In the genomic region with DNA sequence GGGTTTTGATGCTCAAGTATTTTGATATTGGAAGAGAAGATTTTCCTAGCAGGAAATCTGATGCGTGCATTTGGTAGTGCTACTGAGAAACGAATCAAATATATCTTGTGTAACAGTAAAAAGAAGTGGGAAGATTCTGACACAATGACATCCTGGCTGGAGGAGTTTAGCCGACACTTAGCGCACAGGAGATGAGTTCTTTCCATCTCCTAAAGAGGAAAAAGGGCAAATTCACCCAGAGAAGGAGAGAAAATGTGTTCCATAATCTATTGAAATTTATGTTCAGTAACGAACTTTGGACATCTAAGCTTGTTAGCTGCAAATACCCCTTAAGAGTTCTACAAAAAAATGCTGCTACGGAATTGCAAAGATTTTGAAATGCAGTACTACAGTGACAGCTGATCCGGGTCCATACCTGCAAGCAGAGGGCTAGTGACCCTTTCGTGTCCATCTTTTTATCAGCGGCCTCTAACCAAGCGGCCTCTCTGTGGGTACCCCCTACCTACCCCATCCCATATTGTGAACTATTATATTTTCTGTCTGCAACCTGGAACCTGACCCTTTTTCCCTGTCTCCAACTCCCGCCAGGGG, we compare ENCODE assay signal across 9 cellular contexts. TPM values are rescaled to one million over a fixed set of nuclear protein-coding genes. Genes with fewer than 3 reads are reported as not detected.
DNase-seq lines count a peak whose midpoint lies in the region; ATAC-seq and TF ChIP-seq lines count a peak whose summit lies in the region.
"Had no signal": no experiment of that assay in that cellular context is flagged by ENCODE, and none has a peak within 500 bp of the region (broad histone marks: within the 10 kb centered on the region; RNA-seq: fewer than 3 reads in every experiment).

No MANE protein-coding gene starts in this region.

- CTCF ChIA-PET in CD8-positive, alpha-beta T cell (lab: Charles Lee): interaction anchor here (1.6 kb wide), 1 partner anchor 10 kb away, joined by 5 read pairs; no protein-coding TSS in a partner anchor

- H2BK12ac ChIP-seq in neuronal stem cell (ENCODE audit: low read length): no peak overlapping the region

- peaks cover 38% of the 10 kb centered on the region for H3K4me1 Mint-ChIP-seq in CD8-positive, alpha-beta T cell (ENCODE audit: low read depth)

- peak overlapping the region; percentile 72 for H3K9ac ChIP-seq in OCI-LY3 (ENCODE audit: low read length)
- H3K9ac ChIP-seq in endocrine pancreas (ENCODE audit: control insufficient read depth, insufficient read depth, low read length): peak overlapping the region; percentile 73
- H3K9ac ChIP-seq in neuronal stem cell (ENCODE audit: low read depth, low read length, poor library complexity): no peak overlapping the region

- H3K4ac ChIP-seq in neuronal stem cell (ENCODE audit: low read length): no peak overlapping the region

- H3K4me2 ChIP-seq in OCI-LY3 (ENCODE audit: low read length) (peak overlapping the region; percentile 90), neuronal stem cell (ENCODE audit: insufficient read depth, low read length, poor library complexity, severe bottlenecking) (peak overlapping the region; percentile 93)

- H4K8ac ChIP-seq in neuronal stem cell (ENCODE audit: low read depth, low read length): no peak overlapping the region

- H3K9me3 Mint-ChIP-seq in CD8-positive, alpha-beta T cell: no peaks in the 10 kb centered on the region

- no CpG with 5 or more reads among the region's 11 CpGs for WGBS in neuronal stem cell (ENCODE audit: extremely low coverage in 2 of 2, insufficient read length in 2 of 2, insufficient replicate concordance in 1 of 2), 2 donors

- H3K27me3 ChIP-seq in CD8-positive, alpha-beta T cell (ENCODE audit: insufficient read depth, low read length): no peaks in the 10 kb centered on the region
- H3K27me3 ChIP-seq in OCI-LY3 (ENCODE audit: low read depth, low read length): peaks cover 7% of the 10 kb centered on the region; the same call in 1 of the 2 replicates
- no peaks in the 10 kb centered on the region for H3K27me3 ChIP-seq in endocrine pancreas (ENCODE audit: control insufficient read depth, insufficient read depth, low read length)
- no peaks in the 10 kb centered on the region for H3K27me3 ChIP-seq in neuronal stem cell (ENCODE audit: control insufficient read depth in 3 of 3, insufficient read depth in 3 of 3, low read depth in 1 of 3, low read length in 3 of 3)

- H2AK5ac ChIP-seq in neuronal stem cell (ENCODE audit: low read depth, low read length): peak overlapping the region; percentile 84

- no peak overlapping the region for H2BK15ac ChIP-seq in neuronal stem cell (ENCODE audit: low read length)

- peaks cover 15% of the 10 kb centered on the region for H3K4me1 ChIP-seq in CD8-positive, alpha-beta T cell (ENCODE audit: insufficient read depth, low read length)
- peaks cover 21% of the 10 kb centered on the region for H3K4me1 ChIP-seq in OCI-LY3 (ENCODE audit: low read length)
- peaks cover 3% of the 10 kb centered on the region for H3K4me1 ChIP-seq in endocrine pancreas (ENCODE audit: control insufficient read depth, insufficient read depth, low read length)
- H3K4me1 ChIP-seq in neuronal stem cell (ENCODE audit: control insufficient read depth in 2 of 2, insufficient read depth in 1 of 2, low read depth in 1 of 2, low read length in 2 of 2): peaks cover 5 to 6% of the 10 kb centered on the region in 2 donors

- no peaks in the 10 kb centered on the region for H3K27me3 Mint-ChIP-seq in CD8-positive, alpha-beta T cell (ENCODE audit: low read depth)

- no peak overlapping the region for H2BK120ac ChIP-seq in neuronal stem cell (ENCODE audit: low read depth, low read length)

- no peak overlapping the region for H3K18ac ChIP-seq in neuronal stem cell (ENCODE audit: low read length)

- H3K27ac ChIP-seq in CD8-positive, alpha-beta T cell (ENCODE audit: low read depth, low read length): peak overlapping the region; percentile 61
- H3K27ac ChIP-seq in OCI-LY3 (ENCODE audit: low read length) (no peak overlapping the region), neuronal stem cell (replicated peaks; ENCODE audit: low read length) (no peak overlapping the region)

- H3K23ac ChIP-seq in neuronal stem cell (ENCODE audit: low read depth, low read length, poor library complexity): no peak overlapping the region

- H2BK5ac ChIP-seq in neuronal stem cell (ENCODE audit: low read length): no peak overlapping the region

- H3K4me3 ChIP-seq in CD8-positive, alpha-beta T cell (ENCODE audit: low read depth, low read length): peak overlapping the region; percentile 92
- H3K4me3 ChIP-seq in OCI-LY3 (ENCODE audit: low read length) (peak overlapping the region; percentile 90), endocrine pancreas (ENCODE audit: control insufficient read depth, insufficient read depth, low read length) (peak overlapping the region; percentile 68), neuronal stem cell (ENCODE audit: low read length in 2 of 2) (peak overlapping the region; percentile 83 to 89)

- peak overlapping the region; percentile 84 for H3K27ac Mint-ChIP-seq in CD8-positive, alpha-beta T cell

- peak overlapping the region; percentile 90 for H3K4me3 Mint-ChIP-seq in CD8-positive, alpha-beta T cell

- peaks cover 39% of the 10 kb centered on the region for H3K36me3 Mint-ChIP-seq in CD8-positive, alpha-beta T cell

- H3K79me2 ChIP-seq in OCI-LY3 (ENCODE audit: low read length): no peaks in the 10 kb centered on the region

- H4K91ac ChIP-seq in neuronal stem cell (ENCODE audit: low read depth, low read length, poor library complexity): no peak overlapping the region

- no peak for ATAC-seq in CD8-positive, alpha-beta T cell
- no peak for ATAC-seq in HG02840 (IDR thresholded peaks at IDR 0.05; ENCODE audit: low FRiP score, unreplicated experiment)
- no peak for ATAC-seq in HG03039 (IDR thresholded peaks at IDR 0.05; ENCODE audit: unreplicated experiment)

- peaks cover 3% of the 10 kb centered on the region for H3K36me3 ChIP-seq in CD8-positive, alpha-beta T cell (ENCODE audit: insufficient read depth, low read length)
- H3K36me3 ChIP-seq in OCI-LY3 (replicated peaks; ENCODE audit: low read depth, low read length): peaks cover 3% of the 10 kb centered on the region
- no peaks in the 10 kb centered on the region for H3K36me3 ChIP-seq in endocrine pancreas (ENCODE audit: control insufficient read depth, insufficient read depth, low read length)
- peaks cover 8 to 40% of the 10 kb centered on the region in 2 donors for H3K36me3 ChIP-seq in neuronal stem cell (replicated peaks in 1 of 2; ENCODE audit: control insufficient read depth in 2 of 2, insufficient read depth in 2 of 2, low read length in 2 of 2)

- H4K20me1 ChIP-seq in OCI-LY3 (ENCODE audit: insufficient read depth, low read length): peaks cover 2% of the 10 kb centered on the region; the same call in 1 of the 2 replicates

- POLR2A ChIA-PET in CD8-positive, alpha-beta T cell (lab: Charles Lee): interaction anchor here (0.6 to 2.0 kb wide), 4 partner anchors 70 to 1783 kb away, joined by 3 to 11 read pairs (median 4); a partner anchor contains a TSS

- H3K9me3 ChIP-seq in CD8-positive, alpha-beta T cell (ENCODE audit: low read length): no peaks in the 10 kb centered on the region
- H3K9me3 ChIP-seq in OCI-LY3 (ENCODE audit: insufficient read depth, low read length) (no peaks in the 10 kb centered on the region), endocrine pancreas (ENCODE audit: control insufficient read depth, low read length) (no peaks in the 10 kb centered on the region), neuronal stem cell (replicated peaks in 1 of 2; ENCODE audit: control insufficient read depth in 2 of 2, insufficient read depth in 1 of 2, low read depth in 1 of 2, low read length in 2 of 2) (no peaks in the 10 kb centered on the region)

- H3K79me1 ChIP-seq in neuronal stem cell (ENCODE audit: low read depth, low read length): peaks cover 4% of the 10 kb centered on the region

- H3K14ac ChIP-seq in neuronal stem cell (ENCODE audit: low read length): no peak overlapping the region

- TF ChIP-seq CTCF in CD8-positive, alpha-beta T cell (IDR thresholded peaks at IDR 0.05): no peak
- no peak for TF ChIP-seq CTCF in OCI-LY3 (IDR thresholded peaks at IDR 0.05; ENCODE audit: low read depth, low read length)

- DNase-seq in CD8-positive, alpha-beta T cell: no peak
- no peak for DNase-seq in neuronal stem cell (ENCODE audit: low spot score)
- DNase-seq in NCI-H1048 (lab: John Stamatoyannopoulos, UW): no peak
- DNase-seq in germinal center (ENCODE audit: low spot score): no peak
- DNase-seq: activated CD8-positive, alpha-beta memory T cell treated with anti-CD3 and anti-CD28 coated beads for 24 hours had no signal

- intact Hi-C loops in CD8-positive, alpha-beta T cell (cut with DNase I, micrococcal nuclease): loop anchor here (2.0 to 10.0 kb wide), 8 partner anchors 30 to 1662 kb away; a partner anchor contains a TSS

- H2AFZ ChIP-seq in OCI-LY3 (ENCODE audit: low read depth, low read length): no peak overlapping the region
- peak overlapping the region; percentile 100 for H2AFZ ChIP-seq in neuronal stem cell (ENCODE audit: low read length)

RNA-seq across cellular contexts. Expression of a gene that starts 1.0 kb away (rescaled TPM):
- 1 to 10 TPM; 7.5 to 7.7 TPM for total RNA-seq in CD8-positive, alpha-beta T cell
- polyA plus RNA-seq in neuronal stem cell (2013, experiment 1 of 2): 14.4 TPM
- 14.2 TPM for polyA plus RNA-seq in neuronal stem cell (2013, experiment 2 of 2)
